1 cellular context compared by ENCODE assay signal in the genomic region with DNA sequence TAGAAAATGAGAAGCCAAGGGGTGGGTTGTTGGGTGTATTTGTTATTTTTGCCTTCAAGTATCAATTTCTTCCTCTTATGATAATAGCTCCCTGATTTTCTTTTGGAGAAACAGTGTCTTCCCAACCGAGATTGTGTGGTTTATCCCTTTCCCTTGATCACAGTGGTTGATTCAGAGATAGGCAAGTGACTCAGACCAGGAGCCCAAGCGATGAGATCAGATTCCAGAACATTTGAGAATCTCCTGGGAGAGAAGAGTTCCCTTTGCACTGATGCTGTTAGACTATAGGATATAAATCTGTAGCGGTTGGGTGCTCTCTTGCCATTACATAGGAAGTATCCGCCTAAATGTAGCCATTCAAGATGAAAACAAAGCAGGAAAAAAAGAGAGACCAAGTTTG.
TF ChIP-seq lines count a peak whose summit lies in the region.

No MANE protein-coding gene starts in this region.

TF ChIP-seq in K562, 482 proteins besides CTCF, POLR2A, EP300 and RAD21 (continued from another document):
- no peak for TF ChIP-seq FOXK1 (CRISPR knock-in tag; IDR thresholded peaks at IDR 0.05; ENCODE audit: borderline replicate concordance)
- TF ChIP-seq ATF3 (IDR thresholded peaks at IDR 0.05), result peak; percentile 49; the same call in 1 of the 2 replicates
- no peak for TF ChIP-seq ATF3 (CRISPR knock-in tag; conservative IDR thresholded peaks at IDR 0.05)
- no peak for TF ChIP-seq AFF4 (CRISPR knock-in tag; IDR thresholded peaks at IDR 0.05)
- TF ChIP-seq NR2C1 (IDR thresholded peaks at IDR 0.05), result no peak
- TF ChIP-seq NR2C1 (tag; IDR thresholded peaks at IDR 0.05), result no peak
- TF ChIP-seq NEUROD1 (IDR thresholded peaks at IDR 0.05; ENCODE audit: borderline replicate concordance, low read depth, low read length, partially characterized antibody), result no peak
- no peak for TF ChIP-seq MLX (CRISPR knock-in tag; conservative IDR thresholded peaks at IDR 0.05)
- TF ChIP-seq JUN (IDR thresholded peaks at IDR 0.05; ENCODE audit: borderline replicate concordance, low read depth, low read length), result peak; percentile 68
- no peak for TF ChIP-seq JUN (CRISPR knock-in tag; IDR thresholded peaks at IDR 0.05; ENCODE audit: borderline replicate concordance)
- TF ChIP-seq FOSL1 (tag; conservative IDR thresholded peaks at IDR 0.05), result peak; percentile 79
